10 cellular contexts compared by ENCODE assay signal in genomic region chr12:94980577-94980976, GRCh38. TPM values are rescaled to one million over a fixed set of nuclear protein-coding genes. Genes with fewer than 3 reads are reported as not detected.
DNase-seq lines count a peak whose midpoint lies in the region; ATAC-seq, FAIRE-seq and TF ChIP-seq lines count a peak whose summit lies in the region.
"Had no signal": no experiment of that assay in that cellular context is flagged by ENCODE, and none has a peak within 500 bp of the region (broad histone marks: within the 10 kb centered on the region; RNA-seq: fewer than 3 reads in every experiment).

No MANE protein-coding gene starts in this region.

- no peak overlapping the region for H3K4me2 ChIP-seq in astrocyte (ENCODE audit: low read length)

- CTCF ChIA-PET in CD4-positive, alpha-beta T cell (lab: Charles Lee) = interaction anchor here (0.7 kb wide), 1 partner anchor 39 kb away, joined by 3 read pairs; no protein-coding TSS in a partner anchor
- CTCF ChIA-PET in HEK293 (lab: Yijun Ruan, JAX) = interaction anchor here (1.5 kb wide), 1 partner anchor 434 kb away, joined by 4 read pairs; no protein-coding TSS in a partner anchor

- TF ChIP-seq CTCF in CD4-positive, alpha-beta T cell (IDR thresholded peaks at IDR 0.05) = peak; percentile 50
- TF ChIP-seq CTCF in HEK293 (tag by site-specific recombination; IDR thresholded peaks at IDR 0.05) (0 out of 2 replicates have a peak, but pooled peaks have one; percentile 16), astrocyte (IDR thresholded peaks at IDR 0.05; ENCODE audit: insufficient read depth, low read depth, low read length) (peak; percentile 23)

- H3K4me3 ChIP-seq in HEK293 (ENCODE audit: low read depth, low read length) (no peak overlapping the region), astrocyte (ENCODE audit: insufficient read depth, low read depth, low read length) (no peak overlapping the region)

- H3K27me3 Mint-ChIP-seq in CD4-positive, alpha-beta T cell = no peaks in the 10 kb centered on the region
- no peaks in the 10 kb centered on the region for H3K27me3 Mint-ChIP-seq in astrocyte (ENCODE audit: low read depth, unreplicated experiment)
- H3K27me3 Mint-ChIP-seq in effector memory CD8-positive, alpha-beta T cell = no peaks in the 10 kb centered on the region

- no peaks in the 10 kb centered on the region for H3K27me3 ChIP-seq in CD4-positive, alpha-beta T cell (ENCODE audit: control insufficient read depth, insufficient read depth, low read length)
- H3K27me3 ChIP-seq in astrocyte (ENCODE audit: insufficient read depth, low read length) = no peaks in the 10 kb centered on the region

- intact Hi-C loops in CD4-positive, alpha-beta T cell (cut with DNase I, micrococcal nuclease) = loop anchor here (1.0 to 5.0 kb wide), 3 partner anchors 273 to 846 kb away; partner anchors contain the start of gene PLXNC1 (in 1 of the 2)
- intact Hi-C loops in posterior cingulate gyrus (cut with DNase I) = loop anchor here (2.0 to 10.0 kb wide), 3 partner anchors 206 to 846 kb away; no protein-coding TSS in a partner anchor

- no peaks in the 10 kb centered on the region for H3K9me3 Mint-ChIP-seq in CD4-positive, alpha-beta T cell
- H3K9me3 Mint-ChIP-seq in astrocyte (ENCODE audit: unreplicated experiment) = no peaks in the 10 kb centered on the region
- H3K9me3 Mint-ChIP-seq in effector memory CD8-positive, alpha-beta T cell = no peaks in the 10 kb centered on the region

- peaks cover 62% of the 10 kb centered on the region for H3K4me1 Mint-ChIP-seq in CD4-positive, alpha-beta T cell (ENCODE audit: low read depth)
- H3K4me1 Mint-ChIP-seq in astrocyte (ENCODE audit: low read depth, unreplicated experiment) = peaks cover 32% of the 10 kb centered on the region
- H3K4me1 Mint-ChIP-seq in effector memory CD8-positive, alpha-beta T cell (ENCODE audit: low read depth in 2 of 2) = peaks cover 13 to 24% of the 10 kb centered on the region in 2 donors

- POLR2A ChIA-PET in CD4-positive, alpha-beta T cell (lab: Charles Lee) = interaction anchor here (1.1 kb wide), 1 partner anchor 23 kb away, joined by 4 read pairs; the partner anchor contains the start of gene NDUFA12
- POLR2A ChIA-PET in HEK293 (lab: Yijun Ruan, JAX) = interaction anchor here (2.8 kb wide), 1 partner anchor 23 kb away, joined by 10 read pairs; the partner anchor contains the start of gene NDUFA12

- no peak overlapping the region for H2AFZ ChIP-seq in astrocyte (ENCODE audit: low read depth, low read length)

- no peaks in the 10 kb centered on the region; a peak in 1 of 3 replicates for H3K36me3 ChIP-seq in HEK293 (ENCODE audit: control insufficient read depth in 2 of 2, insufficient read depth in 1 of 2, low read length in 2 of 2)
- no peaks in the 10 kb centered on the region for H3K36me3 ChIP-seq in astrocyte (ENCODE audit: insufficient read depth, low read length)

- no peak for FAIRE-seq in astrocyte (lab: Jason Lieb, UNC)

- peaks cover 7% of the 10 kb centered on the region for H4K20me1 ChIP-seq in astrocyte (ENCODE audit: insufficient read depth, low read length)

- H3K27ac ChIP-seq in CD4-positive, alpha-beta T cell (ENCODE audit: low read depth, low read length) = no peak overlapping the region
- no peak overlapping the region for H3K27ac ChIP-seq in HEK293 (ENCODE audit: extremely low read depth, low read depth, low read length)
- H3K27ac ChIP-seq in astrocyte (ENCODE audit: low read depth, low read length) = no peak overlapping the region

- peak overlapping the region; percentile 84 for H3K27ac Mint-ChIP-seq in CD4-positive, alpha-beta T cell
- H3K27ac Mint-ChIP-seq in astrocyte (ENCODE audit: unreplicated experiment) = peak overlapping the region; percentile 87
- H3K27ac Mint-ChIP-seq in effector memory CD8-positive, alpha-beta T cell = peak overlapping the region in 1 of 2 donors; percentile 90

- peaks cover 24% of the 10 kb centered on the region for H3K36me3 Mint-ChIP-seq in CD4-positive, alpha-beta T cell (ENCODE audit: low read depth)
- H3K36me3 Mint-ChIP-seq in astrocyte (ENCODE audit: low read depth, unreplicated experiment) = no peaks in the 10 kb centered on the region
- H3K36me3 Mint-ChIP-seq in effector memory CD8-positive, alpha-beta T cell (ENCODE audit: insufficient read depth) = peaks cover 7% of the 10 kb centered on the region

- DNase-seq in CD4-positive, alpha-beta T cell = no peak
- DNase-seq in astrocyte (ENCODE audit: low read depth) = peak; percentile 5
- DNase-seq in medulla oblongata (ENCODE audit: extremely low spot score) = peak; percentile 34
- DNase-seq in nucleus accumbens (lab: John Stamatoyannopoulos, UW) = no peak
- DNase-seq in effector memory CD8-positive, alpha-beta T cell = no peak
- DNase-seq in posterior cingulate gyrus = no peak
- DNase-seq: left ventricle myocardium superior, NCI-H2107 had no signal

- peak; percentile 87 for ATAC-seq in CD4-positive, alpha-beta T cell (ENCODE audit: poor library complexity)
- no peak for ATAC-seq in GM18498 (IDR thresholded peaks at IDR 0.05; ENCODE audit: unreplicated experiment)
- ATAC-seq in effector memory CD8-positive, alpha-beta T cell (replicated peaks) = no peak
- ATAC-seq: left ventricle myocardium superior had no signal

- H3K4me1 ChIP-seq in HEK293 (ENCODE audit: control insufficient read depth, insufficient read depth, low read length) = no peaks in the 10 kb centered on the region
- H3K4me1 ChIP-seq in astrocyte (ENCODE audit: insufficient read depth, low read length) = peaks cover 22% of the 10 kb centered on the region

- peaks cover 19% of the 10 kb centered on the region for H3K79me2 ChIP-seq in astrocyte (ENCODE audit: insufficient read depth, low read length)

- no peak overlapping the region for H3K9ac ChIP-seq in astrocyte (ENCODE audit: low read length)

- H3K4me3 Mint-ChIP-seq in CD4-positive, alpha-beta T cell = peak overlapping the region; percentile 49
- H3K4me3 Mint-ChIP-seq in astrocyte (ENCODE audit: unreplicated experiment) = no peak overlapping the region
- H3K4me3 Mint-ChIP-seq in effector memory CD8-positive, alpha-beta T cell = no peak overlapping the region

- H3K9me3 ChIP-seq in CD4-positive, alpha-beta T cell (ENCODE audit: control insufficient read depth, low read length) = no peaks in the 10 kb centered on the region
- no peaks in the 10 kb centered on the region for H3K9me3 ChIP-seq in HEK293 (ENCODE audit: control insufficient read depth, insufficient read depth, low read depth, low read length)
- H3K9me3 ChIP-seq in astrocyte (ENCODE audit: insufficient read depth, low read depth, low read length) = no peaks in the 10 kb centered on the region

TF ChIP-seq in HEK293, 187 proteins besides CTCF, POLR2A, EP300 and RAD21:
- TF ChIP-seq INSM2 (tag by site-specific recombination; IDR thresholded peaks at IDR 0.05) (no peak), ZNF654 (tag by site-specific recombination; IDR thresholded peaks at IDR 0.05; ENCODE audit: low read depth) (peak; percentile 48)

RNA-seq across cellular contexts. Expression of gene NDUFA12, which starts 22.9 kb away (rescaled TPM):
- total RNA-seq in CD4-positive, alpha-beta T cell = 10 to 100 TPM; 43.3 to 43.7 TPM
- 107 and 112 TPM in 2 replicates for total RNA-seq in astrocyte

Comparison
In these comparisons a context has a peak if more than half of its experiments do, and no peak if none do; other contexts are left out.
1. DNase-seq: peak in astrocyte (single experiment) and medulla oblongata (single experiment); none in CD4-positive, alpha-beta T cell (0 of 10), nucleus accumbens (0 of 56), effector memory CD8-positive, alpha-beta T cell (0 of 3) and posterior cingulate gyrus (0 of 10).
2. Peak in every context shown above with its lines, with median percentiles within 50 percentile points of each other: CTCF ChIP-seq.